In the genomic region with DNA sequence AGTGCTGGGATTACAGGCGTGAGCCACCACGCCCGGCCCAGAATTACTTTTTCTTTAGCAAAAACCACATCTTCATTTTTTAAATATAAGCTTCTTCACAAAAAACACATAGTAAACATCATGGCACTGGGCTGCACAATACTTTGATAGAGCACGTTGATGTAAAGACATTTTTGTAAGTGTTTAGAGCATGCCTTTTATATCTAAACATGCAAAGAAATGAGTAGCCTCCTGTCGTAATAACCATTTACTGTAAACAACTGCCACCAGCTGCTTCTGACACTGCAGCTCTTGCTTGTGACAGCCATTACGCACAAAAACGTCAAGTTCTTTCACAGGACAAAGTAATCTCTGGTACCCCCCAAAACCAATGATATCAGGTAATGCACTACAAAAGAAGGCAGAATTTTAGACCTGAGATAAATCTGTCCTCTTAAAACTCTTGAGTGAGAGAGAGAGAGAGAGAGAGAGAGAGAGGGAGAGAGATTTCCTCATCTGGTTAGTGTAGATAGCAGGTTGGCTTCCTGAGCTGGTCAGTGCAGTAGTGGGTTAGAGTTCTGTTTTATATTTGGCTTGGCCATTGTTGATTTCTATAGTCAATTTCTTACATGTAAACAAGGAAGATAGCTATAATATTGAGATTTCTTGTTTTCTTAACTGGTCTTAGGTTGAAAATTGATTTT, we compare ENCODE assay signal across 32 cellular contexts.
"Had no signal": no experiment of that assay in that cellular context is flagged by ENCODE, and none has a peak within 500 bp of the region (broad histone marks: within the 10 kb centered on the region; RNA-seq: fewer than 3 reads in every experiment).

No MANE protein-coding gene starts in this region.

- FAIRE-seq: colon, frontal cortex had no signal

- H3K27ac ChIP-seq: adrenal gland, body of pancreas, esophagus squamous epithelium had no signal

- H3K4me3 ChIP-seq: adrenal gland, body of pancreas, esophagus squamous epithelium had no signal

- H3K4me1 ChIP-seq: adrenal gland, body of pancreas, esophagus squamous epithelium had no signal

- ATAC-seq: activated CD4-positive, alpha-beta T cell treated with anti-CD3 and anti-CD28 coated beads for 36 hours; activated CD8-positive, alpha-beta memory T cell treated with anti-CD3 and anti-CD28 coated beads, Interleukin-2, amount 10 ng/mL, durations not matched to agents 7 days and 5 days; activated CD8-positive, alpha-beta T cell treated with anti-CD3 and anti-CD28 coated beads, Interleukin-2, amount 10 ng/mL, durations not matched to agents 7 days and 5 days; activated naive CD8-positive, alpha-beta T cell treated with anti-CD3 and anti-CD28 coated beads, Interleukin-2, amount 50 U/mL, for 24 hours; body of pancreas; effector memory CD8-positive, alpha-beta T cell; T-helper 17 cell had no signal

- H3K27me3 ChIP-seq: adrenal gland, body of pancreas, esophagus squamous epithelium had no signal

- DNase-seq: activated CD4-positive, alpha-beta memory T cell treated with anti-CD3 and anti-CD28 coated beads for 36 hours; activated CD4-positive, alpha-beta T cell treated with anti-CD3 and anti-CD28 coated beads for 36 hours; activated CD4-positive, alpha-beta T cell treated with anti-CD3 and anti-CD28 coated beads, Interleukin-2, amount 10 ng/mL, durations not matched to agents 24 days and 14 days; activated CD4-positive, CD25-positive, alpha-beta regulatory T cell; activated CD4-positive, CD25-positive, alpha-beta regulatory T cell treated with anti-CD3 and anti-CD28 coated beads, Interleukin-2, amount 50 U/mL, for 72 hours; activated CD8-positive, alpha-beta memory T cell treated with anti-CD3 and anti-CD28 coated beads, Interleukin-2, amount 10 ng/mL, durations not matched to agents 7 days and 5 days; activated CD8-positive, alpha-beta memory T cell treated with anti-CD3 and anti-CD28 coated beads, Interleukin-2, amount 50 U/mL, for 4 hours; activated CD8-positive, alpha-beta T cell treated with anti-CD3 and anti-CD28 coated beads, Interleukin-2, amount 10 ng/mL, durations not matched to agents 7 days and 5 days; activated effector memory CD4-positive, alpha-beta T cell treated with anti-CD3 and anti-CD28 coated beads, Interleukin-2, amount 50 U/mL, for 16 hours; activated naive CD4-positive, alpha-beta T cell treated with anti-CD3 and anti-CD28 coated beads for 36 hours; activated naive CD8-positive, alpha-beta T cell treated with anti-CD3 and anti-CD28 coated beads for 36 hours; activated naive CD8-positive, alpha-beta T cell treated with anti-CD3 and anti-CD28 coated beads, Interleukin-2, amount 50 U/mL, for 24 hours; activated T-cell treated with anti-CD3 and anti-CD28 coated beads, Interleukin-2, amount 50 U/mL, for 1 hour; activated T-cell treated with anti-CD3 and anti-CD28 coated beads, Interleukin-2, amount 50 U/mL, for 48 hours; adrenal gland; amygdala; aorta; body of pancreas; caudate nucleus; cortex of kidney; dermis blood vessel endothelial cell; effector CD4-positive, alpha-beta T cell; effector memory CD8-positive, alpha-beta T cell; erythroblast; esophagus squamous epithelium; foreskin fibroblast; head of caudate nucleus; hippocampal formation; T-helper 17 cell; T1000 had no signal
